8 cellular contexts compared by ENCODE assay signal in genomic region chr3:11096266-11097135, GRCh38. TPM values are rescaled to one million over a fixed set of nuclear protein-coding genes. Genes with fewer than 3 reads are reported as not detected.
DNase-seq lines count a peak whose midpoint lies in the region; ATAC-seq and TF ChIP-seq lines count a peak whose summit lies in the region.

No MANE protein-coding gene starts in this region.

- peaks cover 19% of the 10 kb centered on the region for H3K4me1 Mint-ChIP-seq in activated T-cell treated with anti-CD3 and anti-CD28 coated beads, Interleukin-2, amount 50 U/mL, for 24 hours (ENCODE audit: low read depth)
- H3K4me1 Mint-ChIP-seq in natural killer cell treated with Interleukin-12 subunit alpha and Interleukin-12 subunit beta and Interleukin-15 and Interleukin-18, amount 100 ng/mL, for 72 hours (ENCODE audit: low read depth in 2 of 2): peaks cover 6% of the 10 kb centered on the region in 2 donors
- H3K4me1 Mint-ChIP-seq in stimulated activated naive CD8-positive, alpha-beta T cell treated with anti-CD3 and anti-CD28 coated beads, Interleukin-15, Interleukin-2, amounts not matched to agents 100 ng/mL and 50 ng/mL, for 24 hours (ENCODE audit: low read depth): peaks cover 15% of the 10 kb centered on the region

- DNase-seq in GM13977 (ENCODE audit: low spot score) (peak; percentile 46), NCI-H524 treated with DMSO at 0.1 percent for 48 hours (lab: John Stamatoyannopoulos, UW) (peak; percentile 16), fibroblast of peridontal ligament (ENCODE audit: extremely low read depth) (peak; percentile 80), NCI-H2081 (lab: John Stamatoyannopoulos, UW) (no peak)
- peak; percentile 82 for DNase-seq in activated T-cell treated with anti-CD3 and anti-CD28 coated beads, Interleukin-2, amount 50 U/mL, for 24 hours
- DNase-seq in natural killer cell treated with Interleukin-12 subunit alpha and Interleukin-12 subunit beta and Interleukin-15 and Interleukin-18, amount 100 ng/mL, for 72 hours (ENCODE audit: low spot score): peak; percentile 70

- peak overlapping the region; percentile 87 for H3K27ac Mint-ChIP-seq in activated T-cell treated with anti-CD3 and anti-CD28 coated beads, Interleukin-2, amount 50 U/mL, for 24 hours
- H3K27ac Mint-ChIP-seq in natural killer cell treated with Interleukin-12 subunit alpha and Interleukin-12 subunit beta and Interleukin-15 and Interleukin-18, amount 100 ng/mL, for 72 hours: no peak overlapping the region
- peak overlapping the region; percentile 34 for H3K27ac Mint-ChIP-seq in stimulated activated naive CD8-positive, alpha-beta T cell treated with anti-CD3 and anti-CD28 coated beads, Interleukin-15, Interleukin-2, amounts not matched to agents 100 ng/mL and 50 ng/mL, for 24 hours

- H3K36me3 Mint-ChIP-seq in activated T-cell treated with anti-CD3 and anti-CD28 coated beads, Interleukin-2, amount 50 U/mL, for 24 hours (ENCODE audit: low read depth): no peaks in the 10 kb centered on the region
- H3K36me3 Mint-ChIP-seq in natural killer cell treated with Interleukin-12 subunit alpha and Interleukin-12 subunit beta and Interleukin-15 and Interleukin-18, amount 100 ng/mL, for 72 hours: no peaks in the 10 kb centered on the region
- H3K36me3 Mint-ChIP-seq in stimulated activated naive CD8-positive, alpha-beta T cell treated with anti-CD3 and anti-CD28 coated beads, Interleukin-15, Interleukin-2, amounts not matched to agents 100 ng/mL and 50 ng/mL, for 24 hours (ENCODE audit: low read depth): no peaks in the 10 kb centered on the region

- H3K27me3 Mint-ChIP-seq in activated T-cell treated with anti-CD3 and anti-CD28 coated beads, Interleukin-2, amount 50 U/mL, for 24 hours: peaks cover 31% of the 10 kb centered on the region
- peaks cover 7 to 11% of the 10 kb centered on the region in 2 donors for H3K27me3 Mint-ChIP-seq in natural killer cell treated with Interleukin-12 subunit alpha and Interleukin-12 subunit beta and Interleukin-15 and Interleukin-18, amount 100 ng/mL, for 72 hours
- peaks cover 18% of the 10 kb centered on the region for H3K27me3 Mint-ChIP-seq in stimulated activated naive CD8-positive, alpha-beta T cell treated with anti-CD3 and anti-CD28 coated beads, Interleukin-15, Interleukin-2, amounts not matched to agents 100 ng/mL and 50 ng/mL, for 24 hours

- TF ChIP-seq CTCF in GM13977 (IDR thresholded peaks at IDR 0.05; ENCODE audit: extremely low read depth, insufficient read depth, missing control alignments): no peak

- peak overlapping the region; percentile 67 for H3K4me3 Mint-ChIP-seq in activated T-cell treated with anti-CD3 and anti-CD28 coated beads, Interleukin-2, amount 50 U/mL, for 24 hours
- H3K4me3 Mint-ChIP-seq in natural killer cell treated with Interleukin-12 subunit alpha and Interleukin-12 subunit beta and Interleukin-15 and Interleukin-18, amount 100 ng/mL, for 72 hours: peak overlapping the region; percentile 39
- H3K4me3 Mint-ChIP-seq in stimulated activated naive CD8-positive, alpha-beta T cell treated with anti-CD3 and anti-CD28 coated beads, Interleukin-15, Interleukin-2, amounts not matched to agents 100 ng/mL and 50 ng/mL, for 24 hours: peak overlapping the region; percentile 62

- in situ Hi-C loops in GM13977 (cut with MboI; ENCODE audit: low pct_unique_long_range_greater_than_20kb, low sequenced_read_pairs, unreplicated experiment): no loop called here

- peak; percentile 82 to 86 for ATAC-seq in natural killer cell treated with Interleukin-12 subunit alpha and Interleukin-12 subunit beta and Interleukin-15 and Interleukin-18, amount 100 ng/mL, for 72 hours
- ATAC-seq in GM21576 (IDR thresholded peaks at IDR 0.05; ENCODE audit: unreplicated experiment): no peak

- H3K9me3 Mint-ChIP-seq in activated T-cell treated with anti-CD3 and anti-CD28 coated beads, Interleukin-2, amount 50 U/mL, for 24 hours: no peaks in the 10 kb centered on the region
- H3K9me3 Mint-ChIP-seq in natural killer cell treated with Interleukin-12 subunit alpha and Interleukin-12 subunit beta and Interleukin-15 and Interleukin-18, amount 100 ng/mL, for 72 hours: no peaks in the 10 kb centered on the region
- H3K9me3 Mint-ChIP-seq in stimulated activated naive CD8-positive, alpha-beta T cell treated with anti-CD3 and anti-CD28 coated beads, Interleukin-15, Interleukin-2, amounts not matched to agents 100 ng/mL and 50 ng/mL, for 24 hours: no peaks in the 10 kb centered on the region

RNA-seq across cellular contexts. Expression of gene HRH1, which starts 57.8 kb away (rescaled TPM):
- under 1 TPM in 1 of 2 donors, not detected in 1; 0.14 TPM for total RNA-seq in natural killer cell treated with Interleukin-12 subunit alpha and Interleukin-12 subunit beta and Interleukin-15 and Interleukin-18, amount 100 ng/mL, for 72 hours

Comparison
In these comparisons a context has a peak if more than half of its experiments do, and no peak if none do; other contexts are left out.
1. DNase-seq: peak in GM13977 (single experiment), NCI-H524 treated with DMSO at 0.1 percent for 48 hours (single experiment), activated T-cell treated with anti-CD3 and anti-CD28 coated beads, Interleukin-2, amount 50 U/mL, for 24 hours (single experiment), fibroblast of peridontal ligament (single experiment) and natural killer cell treated with Interleukin-12 subunit alpha and Interleukin-12 subunit beta and Interleukin-15 and Interleukin-18, amount 100 ng/mL, for 72 hours (single experiment); none in NCI-H2081 (0 of 2).
2. H3K27ac Mint-ChIP-seq: peak in activated T-cell treated with anti-CD3 and anti-CD28 coated beads, Interleukin-2, amount 50 U/mL, for 24 hours (single experiment) and stimulated activated naive CD8-positive, alpha-beta T cell treated with anti-CD3 and anti-CD28 coated beads, Interleukin-15, Interleukin-2, amounts not matched to agents 100 ng/mL and 50 ng/mL, for 24 hours (single experiment); none in natural killer cell treated with Interleukin-12 subunit alpha and Interleukin-12 subunit beta and Interleukin-15 and Interleukin-18, amount 100 ng/mL, for 72 hours (0 of 2).
3. Peak in every context shown above with its lines, with median percentiles within 50 percentile points of each other: H3K4me3 Mint-ChIP-seq.